In genomic region chr4:20253799-20254409, GRCh38 we compare ENCODE assay signal across 8 cellular contexts. TPM values are rescaled to one million over a fixed set of nuclear protein-coding genes. Genes with fewer than 3 reads are reported as not detected.
DNase-seq lines count a peak whose midpoint lies in the region; ATAC-seq, FAIRE-seq and TF ChIP-seq lines count a peak whose summit lies in the region.

No MANE protein-coding gene starts in this region.

- peaks cover 59% of the 10 kb centered on the region for H3K27me3 Mint-ChIP-seq in CD4-positive, alpha-beta T cell
- peaks cover 47% of the 10 kb centered on the region for H3K27me3 Mint-ChIP-seq in activated CD4-positive, alpha-beta T cell treated with anti-CD3 and anti-CD28 coated beads, Interleukin-2, amount 10 ng/mL, durations not matched to agents 24 days and 14 days

- peak overlapping the region; percentile 81 for H3K4me2 ChIP-seq in neural cell (ENCODE audit: low read length)

- no peak overlapping the region for H3K27ac Mint-ChIP-seq in CD4-positive, alpha-beta T cell
- no peak overlapping the region for H3K27ac Mint-ChIP-seq in activated CD4-positive, alpha-beta T cell treated with anti-CD3 and anti-CD28 coated beads, Interleukin-2, amount 10 ng/mL, durations not matched to agents 24 days and 14 days

- H3F3A ChIP-seq in neural cell (ENCODE audit: insufficient read depth, low read length, poor library complexity, severe bottlenecking), result no peaks in the 10 kb centered on the region

- POLR2A ChIA-PET in AG04450 (lab: Yijun Ruan, JAX), result interaction anchor here (0.7 kb wide), 1 partner anchor 446 kb away, joined by 3 read pairs; no protein-coding TSS in a partner anchor
- POLR2A ChIA-PET in CD4-positive, alpha-beta T cell (lab: Charles Lee), result no interaction called here

- H3K4me3 ChIP-seq in AG04450 (ENCODE audit: low read depth, low read length), result peak overlapping the region; percentile 80
- H3K4me3 ChIP-seq in esophagus muscularis mucosa, result peak overlapping the region; percentile 78 to 89 (median 84)
- peak overlapping the region; percentile 87 for H3K4me3 ChIP-seq in neural cell (ENCODE audit: low read length)

- no peaks in the 10 kb centered on the region for H4K20me1 ChIP-seq in neural cell (ENCODE audit: insufficient read depth)

- ATAC-seq in GM21528 (IDR thresholded peaks at IDR 0.05; ENCODE audit: low FRiP score, unreplicated experiment), result no peak
- no peak for ATAC-seq in CD4-positive, alpha-beta T cell (ENCODE audit: poor library complexity)

- DNase-seq in AG04450 (ENCODE audit: low read depth, low spot score) (no peak), HTR-8/SVneo (ENCODE audit: insufficient read length, low spot score) (no peak), esophagus muscularis mucosa (ENCODE audit: extremely low spot score) (no peak), D721Med (ENCODE audit: insufficient read length, low spot score) (no peak)
- no peak for DNase-seq in CD4-positive, alpha-beta T cell
- DNase-seq in activated CD4-positive, alpha-beta T cell treated with anti-CD3 and anti-CD28 coated beads, Interleukin-2, amount 10 ng/mL, durations not matched to agents 24 days and 14 days, result no peak

- FAIRE-seq in HTR-8/SVneo (lab: Jason Lieb, UNC), result peak; percentile 40
- FAIRE-seq in D721Med (lab: Jason Lieb, UNC), result no peak

- CTCF ChIA-PET in AG04450 (lab: Charles Lee), result interaction anchor here (1.2 kb wide), 1 partner anchor 290 kb away, joined by 3 read pairs; no protein-coding TSS in a partner anchor
- CTCF ChIA-PET in CD4-positive, alpha-beta T cell (lab: Charles Lee), result no interaction called here

- no peaks in the 10 kb centered on the region for H3K9me3 ChIP-seq in AG04450 (ENCODE audit: control insufficient read depth, insufficient read depth, low read length)
- no peaks in the 10 kb centered on the region for H3K9me3 ChIP-seq in esophagus muscularis mucosa
- no peaks in the 10 kb centered on the region for H3K9me3 ChIP-seq in neural cell (ENCODE audit: low read length)
- no peaks in the 10 kb centered on the region for H3K9me3 ChIP-seq in CD4-positive, alpha-beta T cell (ENCODE audit: control insufficient read depth, low read length)

- peak overlapping the region; percentile 21 for H2AFZ ChIP-seq in neural cell (ENCODE audit: low read depth, low read length)

- WGBS in esophagus muscularis mucosa, result under 1% methylated on average over 22 of the region's 38 CpGs

- H3K27ac ChIP-seq in AG04450 (ENCODE audit: low read depth, low read length) (no peak overlapping the region), esophagus muscularis mucosa (replicated peaks in 1 of 4) (peak overlapping the region; percentile 80 to 88 (median 86)), neural cell (ENCODE audit: low read length) (no peak overlapping the region)
- no peak overlapping the region for H3K27ac ChIP-seq in CD4-positive, alpha-beta T cell (ENCODE audit: low read depth, low read length)

- no peaks in the 10 kb centered on the region for H3K9me3 Mint-ChIP-seq in CD4-positive, alpha-beta T cell
- no peaks in the 10 kb centered on the region for H3K9me3 Mint-ChIP-seq in activated CD4-positive, alpha-beta T cell treated with anti-CD3 and anti-CD28 coated beads, Interleukin-2, amount 10 ng/mL, durations not matched to agents 24 days and 14 days

- peaks cover 46% of the 10 kb centered on the region for H3K79me2 ChIP-seq in neural cell (replicated peaks; ENCODE audit: insufficient read depth, low read length)

- peak overlapping the region; percentile 71 for H3K9ac ChIP-seq in neural cell (ENCODE audit: low read length)

- no peaks in the 10 kb centered on the region for H3K27me3 ChIP-seq in AG04450 (ENCODE audit: control insufficient read depth, insufficient read depth, low read length)
- peaks cover 0 to 14% (median 3%) of the 10 kb centered on the region in 4 donors for H3K27me3 ChIP-seq in esophagus muscularis mucosa
- peaks cover 46% of the 10 kb centered on the region for H3K27me3 ChIP-seq in neural cell (ENCODE audit: insufficient read depth, low read depth, low read length)
- H3K27me3 ChIP-seq in CD4-positive, alpha-beta T cell (ENCODE audit: control insufficient read depth, insufficient read depth, low read length), result peaks cover 63% of the 10 kb centered on the region

- no peaks in the 10 kb centered on the region for H3K36me3 Mint-ChIP-seq in CD4-positive, alpha-beta T cell (ENCODE audit: low read depth)
- H3K36me3 Mint-ChIP-seq in activated CD4-positive, alpha-beta T cell treated with anti-CD3 and anti-CD28 coated beads, Interleukin-2, amount 10 ng/mL, durations not matched to agents 24 days and 14 days (ENCODE audit: low read depth), result peaks cover 2% of the 10 kb centered on the region

- no peak for TF ChIP-seq POLR2A in esophagus muscularis mucosa (IDR thresholded peaks at IDR 0.05; ENCODE audit: low read depth)

- no peak overlapping the region for H3K4me3 Mint-ChIP-seq in CD4-positive, alpha-beta T cell
- no peak overlapping the region for H3K4me3 Mint-ChIP-seq in activated CD4-positive, alpha-beta T cell treated with anti-CD3 and anti-CD28 coated beads, Interleukin-2, amount 10 ng/mL, durations not matched to agents 24 days and 14 days

- no peak for TF ChIP-seq RAD21 in neural cell (conservative IDR thresholded peaks at IDR 0.05)

- H3K36me3 ChIP-seq in esophagus muscularis mucosa (no peaks in the 10 kb centered on the region), neural cell (ENCODE audit: insufficient read depth, low read length) (no peaks in the 10 kb centered on the region)

- H3K9me2 ChIP-seq in neural cell (ENCODE audit: insufficient read depth, low read length), result no peaks in the 10 kb centered on the region

- intact Hi-C loops in esophagus muscularis mucosa (cut with DNase I), result loop anchor here (5.0 kb wide), 1 partner anchor 163 kb away; no protein-coding TSS in a partner anchor
- intact Hi-C loops in CD4-positive, alpha-beta T cell (cut with DNase I, micrococcal nuclease), result no loop called here
- intact Hi-C loops in activated CD4-positive, alpha-beta T cell treated with anti-CD3 and anti-CD28 coated beads, Interleukin-2, amount 10 ng/mL, durations not matched to agents 24 days and 14 days (cut with micrococcal nuclease), result no loop called here

- peaks cover 11% of the 10 kb centered on the region for H3K4me1 Mint-ChIP-seq in CD4-positive, alpha-beta T cell (ENCODE audit: low read depth)
- H3K4me1 Mint-ChIP-seq in activated CD4-positive, alpha-beta T cell treated with anti-CD3 and anti-CD28 coated beads, Interleukin-2, amount 10 ng/mL, durations not matched to agents 24 days and 14 days, result peaks cover 8% of the 10 kb centered on the region

- TF ChIP-seq CTCF in AG04450 (IDR thresholded peaks at IDR 0.05; ENCODE audit: low read depth, low read length) (no peak), esophagus muscularis mucosa (IDR thresholded peaks at IDR 0.05) (no peak), neural cell (IDR thresholded peaks at IDR 0.05; ENCODE audit: poor library complexity, severe bottlenecking) (no peak), D721Med (IDR thresholded peaks at IDR 0.05; ENCODE audit: insufficient read depth, missing control alignments) (no peak)
- no peak for TF ChIP-seq CTCF in CD4-positive, alpha-beta T cell (IDR thresholded peaks at IDR 0.05)

- H3K4me1 ChIP-seq in esophagus muscularis mucosa, result peaks cover 21 to 62% (median 40%) of the 10 kb centered on the region in 4 donors

- TF ChIP-seq EP300 in esophagus muscularis mucosa (IDR thresholded peaks at IDR 0.05) (no peak), neural cell (conservative IDR thresholded peaks at IDR 0.05; ENCODE audit: poor library complexity, severe bottlenecking) (no peak)

TF ChIP-seq in neural cell, 6 proteins besides CTCF, POLR2A, EP300 and RAD21:
- TF ChIP-seq POLR2AphosphoS5 (IDR thresholded peaks at IDR 0.05) (peak; percentile 15), TAF1 (IDR thresholded peaks at IDR 0.05; ENCODE audit: low read depth) (no peak)

RNA-seq across cellular contexts. Expression of gene SLIT2, which starts 2.2 kb away (rescaled TPM):
- polyA plus RNA-seq in AG04450 (2011; rRNA removed) (15.2 and 16.0 TPM in 2 replicates), neural cell (26.4 and 29.0 TPM in 2 replicates)
- 29.8 and 33.5 TPM in 2 replicates for polyA minus RNA-seq in AG04450 (2011; rRNA and poly(A)+ RNA removed)
- total RNA-seq in esophagus muscularis mucosa, result 100 to 1,000 TPM in 1 of 4 donors, 10 to 100 TPM in 3; 82.3 to 101 (median 92.0) TPM
- 57.5 and 71.7 TPM in 2 replicates for polyA minus RNA-seq in neural cell
- not detected for total RNA-seq in CD4-positive, alpha-beta T cell
- total RNA-seq in activated CD4-positive, alpha-beta T cell treated with anti-CD3 and anti-CD28 coated beads, Interleukin-2, amount 10 ng/mL, durations not matched to agents 24 days and 14 days, result 0.07 TPM in 2 replicates

Comparison
In these comparisons a context has a peak if more than half of its experiments do, and no peak if none do; other contexts are left out.
1. H3K27ac ChIP-seq: peak in esophagus muscularis mucosa (4 of 4); none in AG04450 (single experiment), neural cell (single experiment) and CD4-positive, alpha-beta T cell (single experiment).
2. RNA of gene SLIT2, which starts 2.2 kb away (total RNA-seq): 82.3 to 101 TPM in esophagus muscularis mucosa; 0.07 TPM in activated CD4-positive, alpha-beta T cell treated with anti-CD3 and anti-CD28 coated beads, Interleukin-2, amount 10 ng/mL, durations not matched to agents 24 days and 14 days and not detected in CD4-positive, alpha-beta T cell; every median in the first group is over 10 times any median in the second.
3. Peak in every context shown above with its lines, with median percentiles within 50 percentile points of each other: H3K4me3 ChIP-seq.